In genomic region chr10:132352462-132353308, GRCh38 we compare ENCODE assay signal across 8 cellular contexts. TPM values are rescaled to one million over a fixed set of nuclear protein-coding genes. Genes with fewer than 3 reads are reported as not detected.
DNase-seq lines count a peak whose midpoint lies in the region; ATAC-seq and TF ChIP-seq lines count a peak whose summit lies in the region.
"Not testable (repeated sequence)": the region's sequence is repeated elsewhere in the genome, so short reads cannot be mapped to it uniquely, and the experiment has no call there.

No MANE protein-coding gene starts in this region.

- H2AFZ ChIP-seq in H9 (ENCODE audit: low read length); neural progenitor cell (replicated peaks): not testable (repeated sequence)

- not testable (repeated sequence) for H3K56ac ChIP-seq in H9 (ENCODE audit: insufficient read length, low read depth, low read length)

- not testable (repeated sequence) for H3K4me3 ChIP-seq in CD8-positive, alpha-beta T cell (ENCODE audit: low read depth, low read length); astrocyte of the cerebellum (ENCODE audit: low read depth, low read length); neural progenitor cell

- not testable (repeated sequence) for H3K18ac ChIP-seq in H9 (ENCODE audit: insufficient read length, low read depth, low read length)

- peak; percentile 88 for ATAC-seq in CD8-positive, alpha-beta T cell

- not testable (repeated sequence) for H3K27ac Mint-ChIP-seq in CD8-positive, alpha-beta T cell; H9; neural progenitor cell

- intact Hi-C loops in CD8-positive, alpha-beta T cell (cut with DNase I, micrococcal nuclease), result loop anchor here (1.0 to 5.0 kb wide), 3 partner anchors 44 to 129 kb away; partner anchors contain the start of gene STK32C (in 1 of the 2)
- intact Hi-C loops in head of caudate nucleus (cut with DNase I), result loop anchor here (5.0 kb wide), 1 partner anchor 130 kb away; no protein-coding TSS in a partner anchor

- H2BK5ac ChIP-seq in H9 (ENCODE audit: insufficient read length, low read length), result not testable (repeated sequence)

- H3K79me1 ChIP-seq in H9 (ENCODE audit: insufficient read depth, low read depth, low read length, poor library complexity, severe bottlenecking), result not testable (repeated sequence)

- in situ Hi-C loops in astrocyte of the cerebellum (cut with HindIII; ENCODE audit: low sequenced_read_pairs), result not testable (repeated sequence)

- H3K4me1 Mint-ChIP-seq in CD8-positive, alpha-beta T cell (ENCODE audit: low read depth); H9: not testable (repeated sequence)
- H3K4me1 Mint-ChIP-seq in neural progenitor cell, result peaks cover 14% of the 10 kb centered on the region

- H2BK120ac ChIP-seq in H9 (ENCODE audit: low read depth, low read length, poor library complexity, severe bottlenecking), result not testable (repeated sequence)

- H3K23me2 ChIP-seq in H9 (ENCODE audit: insufficient read length, low read depth, low read length, poor library complexity, severe bottlenecking), result not testable (repeated sequence)

- not testable (repeated sequence) for H2BK12ac ChIP-seq in H9 (ENCODE audit: insufficient read length, low read depth, low read length)

- H3K9me3 ChIP-seq in CD8-positive, alpha-beta T cell (ENCODE audit: low read length); H9 (ENCODE audit: control insufficient read depth, low read depth, low read length); neural progenitor cell (ENCODE audit: low read depth): not testable (repeated sequence)

- CTCF ChIA-PET in CD8-positive, alpha-beta T cell (lab: Charles Lee), result interaction anchor here (0.7 to 1.7 kb wide), 12 partner anchors 15 to 130 kb away, joined by 3 to 6 read pairs (median 4); no protein-coding TSS in a partner anchor

- not testable (repeated sequence) for H2BK20ac ChIP-seq in H9 (ENCODE audit: low read depth, low read length, poor library complexity, severe bottlenecking)

- H3K36me3 ChIP-seq in CD8-positive, alpha-beta T cell (ENCODE audit: insufficient read depth, low read length); neural progenitor cell: not testable (repeated sequence)

- H3K79me2 ChIP-seq in H9 (ENCODE audit: insufficient read depth, low read length); neural progenitor cell (ENCODE audit: low read depth): not testable (repeated sequence)

- no CpG with 5 or more reads among the region's 44 CpGs for WGBS in H9 (ENCODE audit: extremely low coverage, insufficient read length, low lambda C conversion rate)

- H3K27me3 Mint-ChIP-seq in CD8-positive, alpha-beta T cell (ENCODE audit: low read depth); H9 (ENCODE audit: low read depth); neural progenitor cell (ENCODE audit: insufficient read depth, low read depth): not testable (repeated sequence)

- not testable (repeated sequence) for H2BK15ac ChIP-seq in H9 (ENCODE audit: low read depth, low read length)

- not testable (repeated sequence) for H3K4me3 Mint-ChIP-seq in CD8-positive, alpha-beta T cell
- H3K4me3 Mint-ChIP-seq in H9 (peak overlapping the region in 1 of 2 experiments; percentile 53; a peak in 1 of 5 replicates), neural progenitor cell (peak overlapping the region; percentile 44)

- not testable (repeated sequence) for H3K14ac ChIP-seq in H9 (ENCODE audit: insufficient read depth, low read length)

- not testable (repeated sequence) for H3K9me3 Mint-ChIP-seq in CD8-positive, alpha-beta T cell; H9; neural progenitor cell

- not testable (repeated sequence) for H3K4me1 ChIP-seq in CD8-positive, alpha-beta T cell (ENCODE audit: insufficient read depth, low read length); H9 (ENCODE audit: insufficient read depth, low read length); neural progenitor cell

- not testable (repeated sequence) for H2AK5ac ChIP-seq in H9 (ENCODE audit: insufficient read length, low read length)

- TF ChIP-seq CTCF in CD8-positive, alpha-beta T cell (IDR thresholded peaks at IDR 0.05), result peak; percentile 71
- TF ChIP-seq CTCF in H9 (conservative IDR thresholded peaks at IDR 0.05) (peak; percentile 79), astrocyte of the cerebellum (IDR thresholded peaks at IDR 0.05; ENCODE audit: low read depth, low read length, missing control alignments) (peak; percentile 59), neural progenitor cell (IDR thresholded peaks at IDR 0.05) (peak; percentile 67)

- not testable (repeated sequence) for H3K27ac ChIP-seq in CD8-positive, alpha-beta T cell (ENCODE audit: low read depth, low read length); H9 (ENCODE audit: insufficient read length, low read depth, low read length); neural progenitor cell

- H4K8ac ChIP-seq in H9 (replicated peaks; ENCODE audit: insufficient read length, low read depth, low read length), result not testable (repeated sequence)

- H3K4ac ChIP-seq in H9 (ENCODE audit: low read depth, low read length), result not testable (repeated sequence)

- H3K4me2 ChIP-seq in H9 (ENCODE audit: insufficient read depth, insufficient read length, low read length); neural progenitor cell: not testable (repeated sequence)

- not testable (repeated sequence) for H4K91ac ChIP-seq in H9 (ENCODE audit: insufficient read length, low read depth, low read length)

- DNase-seq in CD8-positive, alpha-beta T cell, result peak; percentile 56 to 84 (median 69)
- peak; percentile 85 for DNase-seq in H9
- DNase-seq in NCI-H748 (lab: John Stamatoyannopoulos, UW; ENCODE audit: unreplicated experiment), result peak; percentile 28
- DNase-seq in activated CD4-positive, alpha-beta T cell treated with anti-CD3 and anti-CD28 coated beads for 1 hour, result peak; percentile 58
- peak; percentile 36 for DNase-seq in astrocyte of the cerebellum (ENCODE audit: low read depth)
- DNase-seq in head of caudate nucleus, result peak in 41 of 42 donors; percentile 59 to 93 (median 81)
- DNase-seq in neural progenitor cell (ENCODE audit: low spot score), result peak; percentile 80
- peak; percentile 62 for DNase-seq in stimulated activated CD8-positive, alpha-beta memory T cell treated with anti-CD3 and anti-CD28 coated beads, Interleukin-4, amount 100 ng/mL, for 24 hours (ENCODE audit: low read depth)

- H3K36me3 Mint-ChIP-seq in CD8-positive, alpha-beta T cell; H9 (ENCODE audit: insufficient read depth in 1 of 3, low read depth in 3 of 3); neural progenitor cell: not testable (repeated sequence)

- H3T11ph ChIP-seq in H9 (ENCODE audit: low read length), result not testable (repeated sequence)

- H3F3A ChIP-seq in neural progenitor cell (ENCODE audit: low read depth), result not testable (repeated sequence)

- not testable (repeated sequence) for H4K20me1 ChIP-seq in H9 (ENCODE audit: control insufficient read depth, insufficient read depth, insufficient read length); neural progenitor cell (ENCODE audit: low read depth)

- POLR2A ChIA-PET in CD8-positive, alpha-beta T cell (lab: Charles Lee), result not testable (repeated sequence)

- not testable (repeated sequence) for H4K5ac ChIP-seq in H9 (ENCODE audit: insufficient read length, low read depth, low read length)

- H3K27me3 ChIP-seq in CD8-positive, alpha-beta T cell (ENCODE audit: insufficient read depth, low read length); H9 (ENCODE audit: insufficient read depth, low read length); neural progenitor cell: not testable (repeated sequence)

- not testable (repeated sequence) for H3K23ac ChIP-seq in H9 (ENCODE audit: insufficient read length, low read depth, low read length)

- H3K9ac ChIP-seq in H9 (ENCODE audit: extremely low read depth, insufficient read length, low read length); neural progenitor cell: not testable (repeated sequence)

RNA-seq across cellular contexts. Expression of gene LRRC27, which starts 20.7 kb away (rescaled TPM):
- total RNA-seq in CD8-positive, alpha-beta T cell, result 1 to 10 TPM in 1 of 2 experiments, under 1 TPM in 1; 0.68 to 3.2 TPM
- total RNA-seq in H9 (2021) (1.9 and 2.7 TPM in 2 replicates), neural progenitor cell (ENCODE audit: low replicate concordance) (8.0 and 16.9 TPM in 2 replicates)

RNA-seq across cellular contexts. Expression of gene PWWP2B, which starts 44.3 kb away (rescaled TPM):
- total RNA-seq in CD8-positive, alpha-beta T cell, result 10 to 100 TPM; 25.6 to 27.1 TPM
- total RNA-seq in H9 (2021) (9.5 and 10.0 TPM in 2 replicates), neural progenitor cell (ENCODE audit: low replicate concordance) (0.34 and 1.5 TPM in 2 replicates)

RNA-seq across cellular contexts. Expression of gene STK32C, which starts 44.9 kb away (rescaled TPM):
- total RNA-seq in CD8-positive, alpha-beta T cell, result 1 to 10 TPM; 5.0 to 5.4 TPM
- total RNA-seq in H9 (2021) (11.3 and 13.1 TPM in 2 replicates), neural progenitor cell (ENCODE audit: low replicate concordance) (2.5 and 13.5 TPM in 2 replicates)

Comparison
In these comparisons a context has a peak if more than half of its experiments do, and no peak if none do; other contexts are left out.
1. DNase-seq: peak in every context shown above with its lines; median percentile 85 in H9; 81 in head of caudate nucleus; 80 in neural progenitor cell; 69 in CD8-positive, alpha-beta T cell; 62 in stimulated activated CD8-positive, alpha-beta memory T cell treated with anti-CD3 and anti-CD28 coated beads, Interleukin-4, amount 100 ng/mL, for 24 hours; 58 in activated CD4-positive, alpha-beta T cell treated with anti-CD3 and anti-CD28 coated beads for 1 hour; 36 in astrocyte of the cerebellum; 28 in NCI-H748.